22 cellular contexts compared by ENCODE assay signal in genomic region chr7:111865430-111865829, GRCh38.
"Had no signal": no experiment of that assay in that cellular context is flagged by ENCODE, and none has a peak within 500 bp of the region (broad histone marks: within the 10 kb centered on the region; RNA-seq: fewer than 3 reads in every experiment).

No MANE protein-coding gene starts in this region.

- DNase-seq: central memory CD4-positive, alpha-beta T cell; effector memory CD8-positive, alpha-beta T cell; gastrocnemius medialis; kidney; left cardiac atrium; left ventricle myocardium superior; mesenchymal stem cell; midbrain; naive thymus-derived CD4-positive, alpha-beta T cell; nephron progenitor cell; retina; right lobe of liver; spleen; stimulated activated CD4-positive, alpha-beta T cell treated with anti-CD3 and anti-CD28 coated beads, Interleukin-15, amount 100 ng/mL, for 24 hours; stimulated activated CD4-positive, alpha-beta T cell treated with anti-CD3 and anti-CD28 coated beads, Interleukin-1b, Interleukin-23, amount 100 ng/mL, for 48 hours; stimulated activated CD4-positive, alpha-beta T cell treated with anti-CD3 and anti-CD28 coated beads, Interleukin-4, amount 100 ng/mL, for 24 hours; transverse colon had no signal

- H3K4me3 ChIP-seq: gastrocnemius medialis, lung, psoas muscle, right lobe of liver, spleen, transverse colon had no signal

- H3K27me3 ChIP-seq: gastrocnemius medialis, right lobe of liver, spleen, transverse colon had no signal

- H3K9ac ChIP-seq: parathyroid adenoma had no signal

- H3K4me1 ChIP-seq: right lobe of liver, spleen had no signal

- H3K27ac ChIP-seq: gastrocnemius medialis, parathyroid adenoma, psoas muscle, right lobe of liver, spleen, transverse colon had no signal

- ATAC-seq: effector memory CD8-positive, alpha-beta T cell; gastrocnemius medialis; left cardiac atrium; left ventricle myocardium superior; naive thymus-derived CD4-positive, alpha-beta T cell; psoas muscle; right lobe of liver; stimulated activated memory B cell treated with anti-CD40 and anti-IgM and Interleukin-4, amounts not matched to agents 10 μg/mL and 1 μg/mL and 100 μg/mL, for 72 hours had no signal

- H3K36me3 ChIP-seq: spleen, thoracic aorta, transverse colon had no signal

- H3K9me3 ChIP-seq: gastrocnemius medialis, psoas muscle, right lobe of liver, spleen, thoracic aorta, transverse colon had no signal
